10 cellular contexts compared by ENCODE assay signal in the genomic region with DNA sequence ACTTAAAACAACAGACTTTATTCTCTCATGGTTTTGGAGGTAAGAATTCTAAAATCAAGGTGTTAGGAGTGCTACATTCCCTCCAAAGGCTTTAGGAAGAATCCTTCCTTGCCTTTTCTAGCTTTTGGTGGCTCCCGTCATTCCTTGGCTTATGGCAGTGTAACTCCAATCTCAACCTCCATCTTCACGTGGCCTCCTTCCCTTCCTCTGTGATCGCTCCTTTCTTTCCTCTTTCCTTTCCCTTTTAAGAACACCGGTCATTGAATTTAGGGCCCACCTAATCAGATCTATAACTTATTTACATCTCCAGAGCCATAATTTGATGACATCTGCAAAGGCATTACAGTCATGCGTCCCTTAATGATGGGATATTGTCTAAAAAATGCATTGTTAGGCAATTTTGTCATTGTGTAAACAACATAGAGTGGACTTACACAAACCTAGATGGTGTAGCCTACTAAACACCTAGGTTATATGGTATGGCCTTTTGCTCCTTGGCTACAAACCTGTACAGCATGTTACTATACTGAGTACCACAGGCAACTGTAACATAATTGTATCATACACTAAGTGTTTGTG. TPM values are rescaled to one million over a fixed set of nuclear protein-coding genes. Genes with fewer than 3 reads are reported as not detected.
"Had no signal": no experiment of that assay in that cellular context is flagged by ENCODE, and none has a peak within 500 bp of the region (broad histone marks: within the 10 kb centered on the region; RNA-seq: fewer than 3 reads in every experiment).

No MANE protein-coding gene starts in this region.

- H3K4me1 Mint-ChIP-seq: naive B cell had no signal

- H3K27ac ChIP-seq: colonic mucosa, neutrophil had no signal

- DNase-seq: activated CD4-positive, alpha-beta T cell treated with anti-CD3 and anti-CD28 coated beads for 1 hour; activated naive CD4-positive, alpha-beta T cell treated with Interleukin-2 at 50 U/mL for 16 hours; colonic mucosa; effector CD4-positive, alpha-beta T cell; naive B cell; posterior cingulate gyrus; small intestine; T-helper 9 cell had no signal

- H3K27me3 ChIP-seq: colonic mucosa, neutrophil had no signal

- H3K27ac Mint-ChIP-seq: naive B cell had no signal

- H3K4me3 Mint-ChIP-seq: naive B cell had no signal

- H3K36me3 ChIP-seq: colonic mucosa, neutrophil had no signal

- H3K4me1 ChIP-seq: colonic mucosa had no signal

- H3K9me3 ChIP-seq: colonic mucosa, neutrophil had no signal

- H3K4me3 ChIP-seq: colonic mucosa had no signal

- H3K36me3 Mint-ChIP-seq: naive B cell had no signal

- H3K9me3 Mint-ChIP-seq: naive B cell had no signal

RNA-seq across cellular contexts. Expression of gene MYPN, which starts 28.3 kb away (rescaled TPM):
- polyA plus RNA-seq: urinary bladder had no signal
